25 cellular contexts compared by ENCODE assay signal in genomic region chr3:130316164-130316563, GRCh38. TPM values are rescaled to one million over a fixed set of nuclear protein-coding genes. Genes with fewer than 3 reads are reported as not detected.
A peak's percentile ranks its signal among the peaks of the same experiment; 100 is the strongest.
DNase-seq lines count a peak whose midpoint lies in the region; ATAC-seq and TF ChIP-seq lines count a peak whose summit lies in the region.
"Had no signal": no experiment of that assay in that cellular context is flagged by ENCODE, and none has a peak within 500 bp of the region (broad histone marks: within the 10 kb centered on the region; RNA-seq: fewer than 3 reads in every experiment).

No MANE protein-coding gene starts in this region.

- H3K4me3 Mint-ChIP-seq in HFFc6 (no peak overlapping the region), endodermal cell (no peak overlapping the region), immature natural killer cell (no peak overlapping the region)
- H3K4me3 Mint-ChIP-seq: CD4-positive, alpha-beta T cell had no signal

- no peak overlapping the region for H3K27ac Mint-ChIP-seq in HFFc6
- H3K27ac Mint-ChIP-seq in endodermal cell = no peak overlapping the region
- H3K27ac Mint-ChIP-seq in immature natural killer cell = no peak overlapping the region
- H3K27ac Mint-ChIP-seq: CD4-positive, alpha-beta T cell had no signal

- DNase-seq in AG04449 (ENCODE audit: low read depth, low spot score) = peak; percentile 2
- peak; percentile 18 for DNase-seq in HFFc6
- DNase-seq in endodermal cell = peak; percentile 49
- DNase-seq in mucosa of gallbladder (ENCODE audit: low spot score) = peak; percentile 27
- DNase-seq in immature natural killer cell = no peak
- no peak for DNase-seq in NCI-H2029 (lab: John Stamatoyannopoulos, UW)
- DNase-seq: activated CD4-positive, alpha-beta T cell treated with anti-CD3 and anti-CD28 coated beads, Interleukin-2, amount 50 U/mL, for 48 hours; activated T-cell treated with anti-CD3 and anti-CD28 coated beads for 4 hours; caudate nucleus; CD4-positive, alpha-beta T cell; lower lobe of right lung; NCI-H1105 treated with DMSO at 0.1 percent for 48 hours; NCI-H2081 treated with DMSO at 0.1 percent for 48 hours; NCI-H510A; NK-92 treated with Interleukin-12 subunit alpha and Interleukin-12 subunit beta, amount 100 ng/mL, for 24 hours; occipital lobe; SK-N-SH; stimulated activated CD8-positive, alpha-beta memory T cell treated with anti-CD3 and anti-CD28 coated beads, Interleukin-4, amount 100 ng/mL, for 48 hours had no signal

- no peak overlapping the region for H3K9ac ChIP-seq in endodermal cell (ENCODE audit: extremely low read depth, low read length, poor library complexity, severe bottlenecking)
- H3K9ac ChIP-seq: SK-N-SH had no signal

- H3K27ac ChIP-seq in endodermal cell (ENCODE audit: low read depth, low read length) = no peak overlapping the region
- H3K27ac ChIP-seq: lower lobe of right lung, vagina had no signal

- no peak for TF ChIP-seq CTCF in AG04449 (IDR thresholded peaks at IDR 0.05; ENCODE audit: insufficient read depth, low read length, missing control alignments)
- TF ChIP-seq CTCF in HFFc6 (IDR thresholded peaks at IDR 0.05) = no peak
- TF ChIP-seq CTCF in endodermal cell (conservative IDR thresholded peaks at IDR 0.05) = no peak

- POLR2A ChIA-PET in AG04449 (lab: Yijun Ruan, JAX) = no interaction called here

- CTCF ChIA-PET in AG04449 (lab: Yijun Ruan, JAX) = no interaction called here

- H3K27me3 Mint-ChIP-seq in HFFc6 (ENCODE audit: insufficient read depth) (no peaks in the 10 kb centered on the region), endodermal cell (ENCODE audit: insufficient read depth) (no peaks in the 10 kb centered on the region), immature natural killer cell (ENCODE audit: low read depth in 3 of 3) (peaks cover 0 to 4% (median 0%) of the 10 kb centered on the region in 3 donors)

- ATAC-seq in HG02885 (IDR thresholded peaks at IDR 0.05; ENCODE audit: poor library complexity, unreplicated experiment) (no peak), HG02973 (IDR thresholded peaks at IDR 0.05; ENCODE audit: unreplicated experiment) (no peak)
- ATAC-seq: esophagus mucosa had no signal

- H3K36me3 Mint-ChIP-seq in HFFc6 (ENCODE audit: low read depth) = no peaks in the 10 kb centered on the region
- H3K36me3 Mint-ChIP-seq in endodermal cell (ENCODE audit: low read depth) = no peaks in the 10 kb centered on the region
- H3K36me3 Mint-ChIP-seq in immature natural killer cell = no peaks in the 10 kb centered on the region

- WGBS in endodermal cell (ENCODE audit: insufficient coverage in 1 of 2, insufficient read length in 1 of 2), 2 experiments = 89 to 91% methylated on average over 1 to 2 of the region's 2 CpGs

- peaks cover 7% of the 10 kb centered on the region for H3K9me3 ChIP-seq in endodermal cell (ENCODE audit: control insufficient read depth, low read length)
- H3K9me3 ChIP-seq: lower lobe of right lung, vagina had no signal

- H3K4me3 ChIP-seq in AG04449 (ENCODE audit: low read depth, low read length) (no peak overlapping the region), endodermal cell (ENCODE audit: low read length) (no peak overlapping the region)
- H3K4me3 ChIP-seq: lower lobe of right lung, vagina had no signal

- no peaks in the 10 kb centered on the region for H3K36me3 ChIP-seq in endodermal cell (ENCODE audit: control insufficient read depth, insufficient read depth, low read length)
- H3K36me3 ChIP-seq: lower lobe of right lung, vagina had no signal

- H3K4me1 ChIP-seq in endodermal cell (ENCODE audit: control insufficient read depth, insufficient read depth, low read length) = no peaks in the 10 kb centered on the region
- H3K4me1 ChIP-seq: lower lobe of right lung, vagina had no signal

- H3K27me3 ChIP-seq in endodermal cell (ENCODE audit: control insufficient read depth, insufficient read depth, low read length, poor library complexity, severe bottlenecking) = no peaks in the 10 kb centered on the region
- H3K27me3 ChIP-seq: vagina had no signal

- peaks cover 21% of the 10 kb centered on the region for H3K9me3 Mint-ChIP-seq in HFFc6
- peaks cover 3% of the 10 kb centered on the region for H3K9me3 Mint-ChIP-seq in endodermal cell
- H3K9me3 Mint-ChIP-seq in immature natural killer cell = peaks cover 0 to 6% (median 0%) of the 10 kb centered on the region in 6 donors
- H3K9me3 Mint-ChIP-seq: CD4-positive, alpha-beta T cell had no signal

- H3K4me1 Mint-ChIP-seq in HFFc6 (ENCODE audit: low read depth) = no peaks in the 10 kb centered on the region
- H3K4me1 Mint-ChIP-seq in endodermal cell = no peaks in the 10 kb centered on the region
- no peaks in the 10 kb centered on the region for H3K4me1 Mint-ChIP-seq in immature natural killer cell

RNA-seq across cellular contexts. Expression of gene COL6A5, which starts 29.3 kb away (rescaled TPM):
- total RNA-seq in HFFc6 (2021; fragmentation: NEBNext Ultra II Directional; extraction: Animal tissue kit (Norgen Biotek cat#: 25700)) = not detected
- total RNA-seq in endodermal cell = under 1 TPM; 0.02 to 0.07 TPM
- not detected for polyA plus RNA-seq in endodermal cell (2013, experiment 1 of 2)
- polyA plus RNA-seq in endodermal cell (2013, experiment 2 of 2) = not detected
- not detected for total RNA-seq in mucosa of gallbladder
- polyA plus RNA-seq in immature natural killer cell = not detected
- total RNA-seq: CD4-positive, alpha-beta T cell; RPMI7951; subcutaneous adipose tissue; T-helper 2 cell treated with Interferon-gamma antibody and Interleukin-4, amounts not matched to agents 100 ng/mL and 5 ng/mL, for 36 hours; vagina had no signal
- polyA plus RNA-seq: SK-N-SH had no signal

Comparison
In these comparisons a context has a peak if more than half of its experiments do, and no peak if none do; other contexts are left out.
1. DNase-seq: peak in AG04449 (single experiment), HFFc6 (single experiment), endodermal cell (single experiment) and mucosa of gallbladder (single experiment); none in immature natural killer cell (0 of 3) and NCI-H2029 (single experiment).